8 cellular contexts compared by ENCODE assay signal in the genomic region with DNA sequence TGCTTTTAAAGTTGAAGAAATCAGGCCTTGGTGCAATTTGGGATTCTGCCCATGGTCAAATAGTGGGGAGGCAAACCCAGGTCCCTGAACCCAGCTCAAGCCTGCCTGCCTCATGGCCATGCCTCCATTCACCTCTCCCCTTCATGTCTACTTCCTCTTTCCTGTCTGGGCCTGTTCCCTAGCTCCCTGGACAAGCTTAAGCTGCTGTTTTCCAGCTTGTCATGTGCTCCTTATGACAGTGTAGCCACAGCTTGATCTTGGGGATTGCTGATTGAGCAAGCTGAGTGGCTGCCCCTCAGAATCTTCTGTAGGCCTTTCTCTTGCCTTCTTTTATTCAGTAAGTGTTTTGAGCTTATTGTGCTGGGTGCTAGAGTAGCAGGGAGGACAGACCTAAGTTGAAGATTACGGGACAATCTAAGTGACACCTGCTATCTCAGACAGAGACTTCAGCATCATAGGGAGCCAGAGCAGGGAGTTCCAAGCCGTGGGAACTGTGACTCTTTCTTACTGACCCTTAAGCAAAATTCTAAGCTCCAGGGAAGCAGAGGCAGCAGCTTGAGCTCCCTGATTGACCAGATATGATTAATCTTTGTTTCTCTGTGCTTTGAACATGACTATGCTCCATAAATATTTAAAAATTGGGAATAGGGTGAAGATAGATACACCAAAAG. TPM values are rescaled to one million over a fixed set of nuclear protein-coding genes. Genes with fewer than 3 reads are reported as not detected.
DNase-seq lines count a peak whose midpoint lies in the region; ATAC-seq and TF ChIP-seq lines count a peak whose summit lies in the region.

No MANE protein-coding gene starts in this region.

- no peak overlapping the region for H3K4me3 ChIP-seq in Caco-2 (ENCODE audit: low read depth, low read length)
- peak overlapping the region; percentile 15; the same call in 1 of the 2 replicates for H3K4me3 ChIP-seq in IMR-90 (ENCODE audit: insufficient read depth, low read depth, low read length)
- peak overlapping the region; percentile 10 to 66 for H3K4me3 ChIP-seq in esophagus (ENCODE audit: low read depth in 1 of 2, low read length in 2 of 2)
- H3K4me3 ChIP-seq in neuronal stem cell (ENCODE audit: low read length in 2 of 2): no peak overlapping the region

- peak overlapping the region; percentile 92 for H2BK5ac ChIP-seq in IMR-90 (ENCODE audit: low read depth, low read length, poor library complexity, severe bottlenecking)
- H2BK5ac ChIP-seq in neuronal stem cell (ENCODE audit: low read length): no peak overlapping the region

- H3K9me3 Mint-ChIP-seq in Caco-2 (ENCODE audit: unreplicated experiment): no peaks in the 10 kb centered on the region

- H3K4me3 Mint-ChIP-seq in Caco-2 (ENCODE audit: unreplicated experiment): peak overlapping the region; percentile 59

- no peak overlapping the region for H2BK12ac ChIP-seq in neuronal stem cell (ENCODE audit: low read length)

- H3K27me3 ChIP-seq in Caco-2 (replicated peaks; ENCODE audit: control insufficient read depth, insufficient read depth, low read length) (no peaks in the 10 kb centered on the region), IMR-90 (ENCODE audit: control insufficient read depth, insufficient read depth, low read length) (no peaks in the 10 kb centered on the region), esophagus (ENCODE audit: control insufficient read depth in 1 of 2, insufficient read depth in 2 of 2, low read length in 2 of 2) (no peaks in the 10 kb centered on the region), neuronal stem cell (ENCODE audit: control insufficient read depth in 3 of 3, insufficient read depth in 3 of 3, low read depth in 1 of 3, low read length in 3 of 3) (no peaks in the 10 kb centered on the region)

- TF ChIP-seq CTCF in Caco-2 (IDR thresholded peaks at IDR 0.05; ENCODE audit: insufficient read depth in 1 of 2, low read depth in 1 of 2, low read length in 1 of 2, severe bottlenecking in 1 of 2, unreplicated experiment in 1 of 2) (no peak), IMR-90 (conservative IDR thresholded peaks at IDR 0.05; ENCODE audit: low read depth, low read length) (no peak), VCaP (conservative IDR thresholded peaks at IDR 0.05) (no peak)

- H2BK120ac ChIP-seq in IMR-90 (ENCODE audit: low read depth, low read length) (peak overlapping the region; percentile 89), neuronal stem cell (ENCODE audit: low read depth, low read length) (no peak overlapping the region)

- H2AFZ ChIP-seq in IMR-90 (replicated peaks; ENCODE audit: low read length, poor library complexity) (peak overlapping the region; percentile 90), neuronal stem cell (ENCODE audit: low read length) (peak overlapping the region; percentile 76)

- peak overlapping the region; percentile 81 for H2BK20ac ChIP-seq in IMR-90 (ENCODE audit: low read depth, low read length)

- H3K27me3 Mint-ChIP-seq in Caco-2 (ENCODE audit: insufficient read depth, unreplicated experiment): no peaks in the 10 kb centered on the region

- BruUV-seq in Caco-2 (replicated peaks; lab: Mats Ljungman, UMichigan): no TSS peak
- no TSS peak for BruUV-seq in IMR-90 (replicated peaks; lab: Mats Ljungman, UMichigan)

- no peaks in the 10 kb centered on the region for H3K36me3 Mint-ChIP-seq in Caco-2 (ENCODE audit: insufficient read depth, unreplicated experiment)

- no peak for TF ChIP-seq RAD21 in IMR-90 (IDR thresholded peaks at IDR 0.05; ENCODE audit: low read length)

- no peak overlapping the region; the same call in 1 of the 2 replicates for H3K56ac ChIP-seq in IMR-90 (ENCODE audit: extremely low read depth, insufficient read depth, low read length)

- H3K18ac ChIP-seq in IMR-90 (ENCODE audit: low read depth, low read length) (peak overlapping the region; percentile 87), neuronal stem cell (ENCODE audit: low read length) (no peak overlapping the region)

- peak overlapping the region; percentile 14 for H3K9ac ChIP-seq in IMR-90 (ENCODE audit: low read depth, low read length)
- H3K9ac ChIP-seq in neuronal stem cell (ENCODE audit: low read depth, low read length, poor library complexity): no peak overlapping the region

- no CpG with 5 or more reads among the region's 2 CpGs for WGBS in IMR-90 (ENCODE audit: extremely low coverage in 2 of 2, insufficient read length in 1 of 2), 2 experiments
- WGBS in esophagus, 2 donors: 24 to 32% methylated on average over 2 of the region's 2 CpGs
- WGBS in neuronal stem cell (ENCODE audit: extremely low coverage in 2 of 2, insufficient read length in 2 of 2, insufficient replicate concordance in 1 of 2), 2 donors: no CpG with 5 or more reads among the region's 2 CpGs

- H2AK9ac ChIP-seq in IMR-90 (replicated peaks; ENCODE audit: low read depth, low read length, poor library complexity): peak overlapping the region; percentile 63

- intact Hi-C loops in Caco-2 (cut with micrococcal nuclease; ENCODE audit: unreplicated experiment) (no loop called here), IMR-90 (cut with micrococcal nuclease) (no loop called here)

- peak overlapping the region; percentile 81 for H3K4me2 ChIP-seq in IMR-90 (ENCODE audit: low read depth, low read length)
- H3K4me2 ChIP-seq in neuronal stem cell (ENCODE audit: insufficient read depth, low read length, poor library complexity, severe bottlenecking): no peak overlapping the region

- ATAC-seq in GM21360 (IDR thresholded peaks at IDR 0.05; ENCODE audit: unreplicated experiment) (peak; percentile 28), IMR-90 (ENCODE audit: low read depth) (peak; percentile 47)

- peak overlapping the region; percentile 83 for H2BK15ac ChIP-seq in IMR-90 (ENCODE audit: low read depth, low read length)
- H2BK15ac ChIP-seq in neuronal stem cell (ENCODE audit: low read length): no peak overlapping the region

- H3K4me1 Mint-ChIP-seq in Caco-2 (ENCODE audit: low read depth, unreplicated experiment): peaks cover 7% of the 10 kb centered on the region

- H4K5ac ChIP-seq in IMR-90 (ENCODE audit: low read depth, low read length): peak overlapping the region; percentile 95

- in situ Hi-C loops in IMR-90 (cut with MboI; ENCODE audit: low sequenced_read_pairs): no loop called here

- H4K91ac ChIP-seq in IMR-90 (ENCODE audit: insufficient read depth, low read depth, low read length): peak overlapping the region; percentile 90
- no peak overlapping the region for H4K91ac ChIP-seq in neuronal stem cell (ENCODE audit: low read depth, low read length, poor library complexity)

- dilution Hi-C loops in IMR-90 (cut with HindIII; ENCODE audit: low sequenced_read_pairs, unreplicated experiment): no loop called here

- peak overlapping the region; percentile 48 for H3K27ac Mint-ChIP-seq in Caco-2 (ENCODE audit: unreplicated experiment)

- peak overlapping the region; percentile 90 for H3K14ac ChIP-seq in IMR-90 (replicated peaks; ENCODE audit: low read depth, low read length)
- H3K14ac ChIP-seq in neuronal stem cell (ENCODE audit: low read length): no peak overlapping the region

- POLR2A ChIA-PET in Caco-2 (lab: Charles Lee) (no interaction called here), IMR-90 (lab: Charles Lee; ENCODE audit: unreplicated experiment) (interaction anchor here (0.5 to 0.6 kb wide), 2 partner anchors 63 kb away, joined by 3 to 8 read pairs; no protein-coding TSS in a partner anchor)

- H3K4ac ChIP-seq in IMR-90 (ENCODE audit: low read depth, low read length): peak overlapping the region; percentile 78
- no peak overlapping the region for H3K4ac ChIP-seq in neuronal stem cell (ENCODE audit: low read length)

- no peaks in the 10 kb centered on the region for H4K20me1 ChIP-seq in IMR-90 (ENCODE audit: insufficient read depth, low read length)

- H3K27ac ChIP-seq in IMR-90 (ENCODE audit: insufficient read depth, low read length) (peak overlapping the region; percentile 56), VCaP (peak overlapping the region; percentile 66), esophagus (ENCODE audit: low read depth in 2 of 2, low read length in 1 of 2) (peak overlapping the region; percentile 96 to 99), neuronal stem cell (replicated peaks; ENCODE audit: low read length) (no peak overlapping the region)

- H3K9me3 ChIP-seq in Caco-2: 0 out of 2 replicates have a peak, but pooled peaks cover 2% of the 10 kb centered on the region
- H3K9me3 ChIP-seq in IMR-90 (ENCODE audit: control insufficient read depth, insufficient read depth, low read length): no peaks in the 10 kb centered on the region
- no peaks in the 10 kb centered on the region for H3K9me3 ChIP-seq in esophagus (ENCODE audit: control insufficient read depth in 2 of 2, insufficient read depth in 1 of 2, low read depth in 1 of 2, low read length in 1 of 2)
- no peaks in the 10 kb centered on the region for H3K9me3 ChIP-seq in neuronal stem cell (replicated peaks in 1 of 2; ENCODE audit: control insufficient read depth in 2 of 2, insufficient read depth in 1 of 2, low read depth in 1 of 2, low read length in 2 of 2)

- TF ChIP-seq POLR2A in IMR-90 (IDR thresholded peaks at IDR 0.05; ENCODE audit: low read depth, low read length): no peak

- DNase-seq in Caco-2: no peak
- DNase-seq in IMR-90: peak; percentile 35
- DNase-seq in neuronal stem cell (ENCODE audit: low spot score): no peak
- no peak for DNase-seq in NCI-H1436 (lab: John Stamatoyannopoulos, UW)
- DNase-seq in NCI-H1930 (lab: John Stamatoyannopoulos, UW): no peak

- H3K79me1 ChIP-seq in IMR-90 (ENCODE audit: low read depth in 1 of 2, low read length in 2 of 2) (peaks cover 0 to 12% of the 10 kb centered on the region in 2 experiments; a peak in 1 of 4 replicates), neuronal stem cell (ENCODE audit: low read depth, low read length) (no peaks in the 10 kb centered on the region)

- H3K23ac ChIP-seq in IMR-90 (ENCODE audit: low read depth, low read length) (peak overlapping the region; percentile 80; the same call in 1 of the 2 replicates), neuronal stem cell (ENCODE audit: low read depth, low read length, poor library complexity) (no peak overlapping the region)

- H3K36me3 ChIP-seq in Caco-2 (ENCODE audit: control insufficient read depth, insufficient read depth, low read length): no peaks in the 10 kb centered on the region
- no peaks in the 10 kb centered on the region for H3K36me3 ChIP-seq in IMR-90 (ENCODE audit: control insufficient read depth, insufficient read depth, low read length)
- no peaks in the 10 kb centered on the region for H3K36me3 ChIP-seq in esophagus (ENCODE audit: control insufficient read depth in 2 of 2, insufficient read depth in 2 of 2, low read length in 1 of 2)
- H3K36me3 ChIP-seq in neuronal stem cell (replicated peaks in 1 of 2; ENCODE audit: control insufficient read depth in 2 of 2, insufficient read depth in 2 of 2, low read length in 2 of 2): no peaks in the 10 kb centered on the region

- 0 out of 2 replicates have a peak, but pooled peaks cover 19% of the 10 kb centered on the region for H3K9me1 ChIP-seq in IMR-90 (ENCODE audit: insufficient read depth, low read length)

- H4K8ac ChIP-seq in IMR-90 (ENCODE audit: low read depth in 2 of 2, low read length in 2 of 2) (peak overlapping the region; percentile 81 to 95), neuronal stem cell (ENCODE audit: low read depth, low read length) (no peak overlapping the region)

- CTCF ChIA-PET in Caco-2 (lab: Charles Lee): interaction anchor here (1.3 kb wide), 1 partner anchor 151 kb away, joined by 4 read pairs; no protein-coding TSS in a partner anchor
- CTCF ChIA-PET in IMR-90 (lab: Yijun Ruan, JAX): interaction anchor here (1.2 to 1.5 kb wide), 3 partner anchors 22 to 110 kb away, joined by 3 to 11 read pairs (median 4); no protein-coding TSS in a partner anchor

- H3K4me1 ChIP-seq in Caco-2 (no peaks in the 10 kb centered on the region), IMR-90 (ENCODE audit: control insufficient read depth, insufficient read depth, low read length) (peaks cover 14% of the 10 kb centered on the region), esophagus (ENCODE audit: control insufficient read depth in 2 of 2, insufficient read depth in 2 of 2, low read length in 1 of 2) (peaks cover 2 to 8% of the 10 kb centered on the region in 2 donors), neuronal stem cell (ENCODE audit: control insufficient read depth in 2 of 2, insufficient read depth in 1 of 2, low read depth in 1 of 2, low read length in 2 of 2) (peaks cover 0 to 2% of the 10 kb centered on the region in 2 donors)

- peak overlapping the region; percentile 20; the same call in 1 of the 2 replicates for H2AK5ac ChIP-seq in IMR-90 (ENCODE audit: low read depth, low read length)
- no peak overlapping the region for H2AK5ac ChIP-seq in neuronal stem cell (ENCODE audit: low read depth, low read length)

RNA-seq across cellular contexts. Expression of a gene that starts 0.5 kb away (rescaled TPM):
- 2.4 and 2.5 TPM in 2 replicates for total RNA-seq in Caco-2 (2022)
- 5.0 and 6.1 TPM in 2 replicates for total RNA-seq in IMR-90 (2012; rRNA removed)
- 5.0 and 6.0 TPM in 2 replicates for polyA plus RNA-seq in IMR-90 (2012; rRNA removed)
- polyA plus RNA-seq in IMR-90 (2012; cell fraction: cytosol; rRNA removed): 2.1 and 3.4 TPM in 2 replicates
- polyA plus RNA-seq in IMR-90 (2012; cell fraction: nucleus; rRNA removed; ENCODE audit: low replicate concordance): 1.8 and 4.0 TPM in 2 replicates
- 1 to 10 TPM; 3.6 to 7.5 TPM for polyA plus RNA-seq in esophagus
- polyA plus RNA-seq in neuronal stem cell (2013, experiment 1 of 2): 0.10 TPM
- 0.06 TPM for polyA plus RNA-seq in neuronal stem cell (2013, experiment 2 of 2)

RNA-seq across cellular contexts. Expression of a gene that starts 10.6 kb away (rescaled TPM):
- total RNA-seq in Caco-2 (2022) (20.5 TPM in 2 replicates), IMR-90 (2012; rRNA removed) (31.4 and 38.0 TPM in 2 replicates)
- polyA plus RNA-seq in IMR-90 (2012; rRNA removed) (14.5 and 16.0 TPM in 2 replicates), esophagus (10 to 100 TPM; 11.7 to 12.8 TPM)
- polyA plus RNA-seq in IMR-90 (2012; cell fraction: cytosol; rRNA removed): 8.8 and 10.4 TPM in 2 replicates
- 7.2 and 15.5 TPM in 2 replicates for polyA plus RNA-seq in IMR-90 (2012; cell fraction: nucleus; rRNA removed; ENCODE audit: low replicate concordance)
- 15.7 TPM for polyA plus RNA-seq in neuronal stem cell (2013, experiment 1 of 2)
- 16.0 TPM for polyA plus RNA-seq in neuronal stem cell (2013, experiment 2 of 2)

RNA-seq across cellular contexts. Expression of a gene that starts 55.2 kb away (rescaled TPM):
- total RNA-seq in Caco-2 (2022) (8.6 and 9.4 TPM in 2 replicates), IMR-90 (2012; rRNA removed) (15.8 and 29.4 TPM in 2 replicates)
- polyA plus RNA-seq in IMR-90 (2012; rRNA removed) (27.1 and 28.9 TPM in 2 replicates), esophagus (10 to 100 TPM; 16.7 to 27.2 TPM)
- 22.5 and 29.5 TPM in 2 replicates for polyA plus RNA-seq in IMR-90 (2012; cell fraction: cytosol; rRNA removed)
- polyA plus RNA-seq in IMR-90 (2012; cell fraction: nucleus; rRNA removed; ENCODE audit: low replicate concordance): 32.6 and 44.5 TPM in 2 replicates
- polyA plus RNA-seq in neuronal stem cell (2013, experiment 1 of 2): 11.5 TPM
- polyA plus RNA-seq in neuronal stem cell (2013, experiment 2 of 2): 11.4 TPM

Comparison
In these comparisons a context has a peak if more than half of its experiments do, and no peak if none do; other contexts are left out.
1. H3K4me3 ChIP-seq: peak in IMR-90 (single experiment) and esophagus (2 of 2); none in Caco-2 (single experiment) and neuronal stem cell (0 of 2).